Comparison of ENCODE assay signal across 8 cellular contexts in genomic region chr19:51986309-51987291, GRCh38. TPM values are rescaled to one million over a fixed set of nuclear protein-coding genes. Genes with fewer than 3 reads are reported as not detected.
DNase-seq lines count a peak whose midpoint lies in the region; ATAC-seq, FAIRE-seq and TF ChIP-seq lines count a peak whose summit lies in the region.

TSS of gene ZNF350 (minus strand) at chr19:51986840. CDS start at chr19:51974360, 12,480 bp downstream.

- peak within 1 kb of the TSS; percentile 74 for H2AFZ ChIP-seq in Karpas-422 (ENCODE audit: low read length)
- H2AFZ ChIP-seq in neuronal stem cell (ENCODE audit: low read length) = peak within 1 kb of the TSS; percentile 90

- H3K36me3 ChIP-seq in Karpas-422 (ENCODE audit: insufficient read depth, low read length) (no peaks in the 10 kb centered on the region), SJSA1 (peaks cover 3% of the 10 kb centered on the region; the same call in 1 of the 2 replicates), neuronal stem cell (replicated peaks in 1 of 2; ENCODE audit: control insufficient read depth in 2 of 2, insufficient read depth in 2 of 2, low read length in 2 of 2) (peaks cover 0 to 4% of the 10 kb centered on the region in 2 donors), subcutaneous abdominal adipose tissue (ENCODE audit: control insufficient read depth in 5 of 5, insufficient read depth in 5 of 5, low read length in 5 of 5) (peaks cover 0 to 9% (median 7%) of the 10 kb centered on the region in 5 donors)

- H4K91ac ChIP-seq in neuronal stem cell (ENCODE audit: low read depth, low read length, poor library complexity) = no peak within 1 kb of the TSS

- H3K4me3 Mint-ChIP-seq in Calu3 (ENCODE audit: low read depth, unreplicated experiment) = peak within 1 kb of the TSS; percentile 86
- peak within 1 kb of the TSS; percentile 85 for H3K4me3 Mint-ChIP-seq in activated naive CD4-positive, alpha-beta T cell treated with anti-CD3 and anti-CD28 coated beads for 36 hours

- H3K27ac ChIP-seq in Karpas-422 (ENCODE audit: low read length) (no peak within 1 kb of the TSS), SJSA1 (peak within 1 kb of the TSS; percentile 37), neuronal stem cell (replicated peaks; ENCODE audit: low read length) (no peak within 1 kb of the TSS), subcutaneous abdominal adipose tissue (ENCODE audit: low read depth, low read length) (peak within 1 kb of the TSS; percentile 57)

- H3K27me3 Mint-ChIP-seq in Calu3 (ENCODE audit: unreplicated experiment) = no peaks in the 10 kb centered on the region
- no peaks in the 10 kb centered on the region for H3K27me3 Mint-ChIP-seq in activated naive CD4-positive, alpha-beta T cell treated with anti-CD3 and anti-CD28 coated beads for 36 hours (ENCODE audit: low read depth)

- no peak within 1 kb of the TSS for H2BK15ac ChIP-seq in neuronal stem cell (ENCODE audit: low read length)

- no peak within 1 kb of the TSS for H3K18ac ChIP-seq in neuronal stem cell (ENCODE audit: low read length)

- H3K9me2 ChIP-seq in Karpas-422 (replicated peaks; ENCODE audit: insufficient read depth, low read length) = no peaks in the 10 kb centered on the region

- TSS peak; percentile 51 for BruUV-seq in Calu3 (replicated peaks; lab: Mats Ljungman, UMichigan)

- CTCF ChIA-PET in Calu3 (lab: Charles Lee) = no interaction called here
- CTCF ChIA-PET in activated naive CD4-positive, alpha-beta T cell treated with anti-CD3 and anti-CD28 coated beads for 36 hours (lab: Charles Lee) = interaction anchor here (0.6 kb wide), 1 partner anchor 178 kb away, joined by 3 read pairs; no protein-coding TSS in a partner anchor

- H3K79me1 ChIP-seq in neuronal stem cell (ENCODE audit: low read depth, low read length) = peaks cover 3% of the 10 kb centered on the region

- H2BK120ac ChIP-seq in neuronal stem cell (ENCODE audit: low read depth, low read length) = no peak within 1 kb of the TSS

- peaks cover 5% of the 10 kb centered on the region; the same call in 1 of the 2 replicates for H3K79me2 ChIP-seq in Karpas-422 (ENCODE audit: low read length)

- H3K36me3 Mint-ChIP-seq in Calu3 (ENCODE audit: insufficient read depth, unreplicated experiment) = peaks cover 17% of the 10 kb centered on the region
- H3K36me3 Mint-ChIP-seq in activated naive CD4-positive, alpha-beta T cell treated with anti-CD3 and anti-CD28 coated beads for 36 hours (ENCODE audit: low read depth) = peaks cover 48% of the 10 kb centered on the region

- H3K4me3 ChIP-seq in Karpas-422 (ENCODE audit: low read length) (peak within 1 kb of the TSS; percentile 67), SJSA1 (peak within 1 kb of the TSS; percentile 54), neuronal stem cell (ENCODE audit: low read length in 2 of 2) (peak within 1 kb of the TSS; percentile 86 to 93), subcutaneous abdominal adipose tissue (ENCODE audit: low read depth in 1 of 5, low read length in 5 of 5) (peak within 1 kb of the TSS; percentile 76 to 100 (median 99))

- no peaks in the 10 kb centered on the region for H3K4me1 ChIP-seq in Karpas-422 (ENCODE audit: low read length)
- no peaks in the 10 kb centered on the region for H3K4me1 ChIP-seq in SJSA1 (replicated peaks)
- peaks cover 0 to 3% of the 10 kb centered on the region in 2 donors for H3K4me1 ChIP-seq in neuronal stem cell (ENCODE audit: control insufficient read depth in 2 of 2, insufficient read depth in 1 of 2, low read depth in 1 of 2, low read length in 2 of 2)
- H3K4me1 ChIP-seq in subcutaneous abdominal adipose tissue (ENCODE audit: control insufficient read depth in 5 of 5, insufficient read depth in 5 of 5, low read length in 5 of 5) = peaks cover 0 to 18% (median 18%) of the 10 kb centered on the region in 5 donors

- H2BK5ac ChIP-seq in neuronal stem cell (ENCODE audit: low read length) = no peak within 1 kb of the TSS

- H4K20me1 ChIP-seq in Karpas-422 (ENCODE audit: insufficient read depth, low read depth, low read length) = no peaks in the 10 kb centered on the region

- peak; percentile 13 for FAIRE-seq in frontal cortex (lab: Jason Lieb, UNC)

- TF ChIP-seq CTCF in Calu3 (IDR thresholded peaks at IDR 0.05; ENCODE audit: unreplicated experiment) = no peak

- H3K9me3 ChIP-seq in Karpas-422 (ENCODE audit: low read length) (peaks cover 61% of the 10 kb centered on the region), SJSA1 (replicated peaks) (peaks cover 14% of the 10 kb centered on the region), neuronal stem cell (replicated peaks in 1 of 2; ENCODE audit: control insufficient read depth in 2 of 2, insufficient read depth in 1 of 2, low read depth in 1 of 2, low read length in 2 of 2) (peaks cover 6 to 43% of the 10 kb centered on the region in 2 donors), subcutaneous abdominal adipose tissue (ENCODE audit: control insufficient read depth in 5 of 5, low read length in 5 of 5) (peaks cover 3 to 67% (median 48%) of the 10 kb centered on the region in 5 donors)

- ATAC-seq in GM21529 (IDR thresholded peaks at IDR 0.05; ENCODE audit: unreplicated experiment) = peak; percentile 80

- H3K27me3 ChIP-seq in Karpas-422 (ENCODE audit: low read length) = no peaks in the 10 kb centered on the region
- no peaks in the 10 kb centered on the region for H3K27me3 ChIP-seq in SJSA1 (replicated peaks)
- no peaks in the 10 kb centered on the region for H3K27me3 ChIP-seq in neuronal stem cell (ENCODE audit: control insufficient read depth in 3 of 3, insufficient read depth in 3 of 3, low read depth in 1 of 3, low read length in 3 of 3)
- H3K27me3 ChIP-seq in subcutaneous abdominal adipose tissue (ENCODE audit: control insufficient read depth in 5 of 5, insufficient read depth in 4 of 5, low read length in 5 of 5) = no peaks in the 10 kb centered on the region

- no peaks in the 10 kb centered on the region for H3K4me1 Mint-ChIP-seq in Calu3 (ENCODE audit: low read depth, unreplicated experiment)
- peaks cover 9% of the 10 kb centered on the region for H3K4me1 Mint-ChIP-seq in activated naive CD4-positive, alpha-beta T cell treated with anti-CD3 and anti-CD28 coated beads for 36 hours (ENCODE audit: low read depth)

- peak within 1 kb of the TSS; percentile 57 for H3K9ac ChIP-seq in Karpas-422 (ENCODE audit: low read length)
- H3K9ac ChIP-seq in neuronal stem cell (ENCODE audit: low read depth, low read length, poor library complexity) = peak within 1 kb of the TSS; percentile 86
- peak within 1 kb of the TSS; percentile 88 to 100 (median 97) for H3K9ac ChIP-seq in subcutaneous abdominal adipose tissue (ENCODE audit: low read length in 5 of 5)

- H3K9me3 Mint-ChIP-seq in Calu3 (ENCODE audit: low read depth, unreplicated experiment) = peaks cover 29% of the 10 kb centered on the region
- H3K9me3 Mint-ChIP-seq in activated naive CD4-positive, alpha-beta T cell treated with anti-CD3 and anti-CD28 coated beads for 36 hours = peaks cover 45% of the 10 kb centered on the region

- H3K4ac ChIP-seq in neuronal stem cell (ENCODE audit: low read length) = no peak within 1 kb of the TSS

- no peak within 1 kb of the TSS for H3K23ac ChIP-seq in neuronal stem cell (ENCODE audit: low read depth, low read length, poor library complexity)

- H3K4me2 ChIP-seq in Karpas-422 (ENCODE audit: low read depth, low read length, poor library complexity, severe bottlenecking) (peak within 1 kb of the TSS; percentile 40), neuronal stem cell (ENCODE audit: insufficient read depth, low read length, poor library complexity, severe bottlenecking) (peak within 1 kb of the TSS; percentile 91)

- WGBS in neuronal stem cell (ENCODE audit: extremely low coverage in 2 of 2, insufficient read length in 2 of 2, insufficient replicate concordance in 1 of 2), 2 donors = no CpG with 5 or more reads among the region's 33 CpGs

- peak within 1 kb of the TSS; percentile 94 for H4K8ac ChIP-seq in neuronal stem cell (ENCODE audit: low read depth, low read length)

- intact Hi-C loops in Calu3 (cut with micrococcal nuclease; ENCODE audit: unreplicated experiment) = no loop called here
- intact Hi-C loops in activated naive CD4-positive, alpha-beta T cell treated with anti-CD3 and anti-CD28 coated beads for 36 hours (cut with micrococcal nuclease) = loop anchor here (1.0 kb wide), 6 partner anchors 22 to 185 kb away; partner anchors contain the start of genes ZNF613, ZNF614, ZNF615 and ZNF649

- H2AK5ac ChIP-seq in neuronal stem cell (ENCODE audit: low read depth, low read length) = peak within 1 kb of the TSS; percentile 5

- H3K14ac ChIP-seq in neuronal stem cell (ENCODE audit: low read length) = no peak within 1 kb of the TSS

- H2BK12ac ChIP-seq in neuronal stem cell (ENCODE audit: low read length) = no peak within 1 kb of the TSS

- DNase-seq in Calu3 (peak; percentile 88), Karpas-422 (peak; percentile 86), SJSA1 (ENCODE audit: low read depth in 1 of 2, low spot score in 2 of 2) (peak; percentile 67 to 83), frontal cortex (ENCODE audit: low spot score in 2 of 2) (peak; percentile 64 to 74), neuronal stem cell (ENCODE audit: low spot score) (peak; percentile 71)
- DNase-seq in activated naive CD4-positive, alpha-beta T cell treated with anti-CD3 and anti-CD28 coated beads for 36 hours = peak; percentile 96

- H3K27ac Mint-ChIP-seq in Calu3 (ENCODE audit: unreplicated experiment) = peak within 1 kb of the TSS; percentile 89
- peak within 1 kb of the TSS; percentile 76 for H3K27ac Mint-ChIP-seq in activated naive CD4-positive, alpha-beta T cell treated with anti-CD3 and anti-CD28 coated beads for 36 hours

RNA-seq across cellular contexts. Expression of gene ZNF350, which starts in this region (rescaled TPM):
- total RNA-seq in Calu3 (2022) (10.7 and 14.0 TPM in 2 replicates), frontal cortex (20.8 TPM)
- 3.3 and 12.7 TPM in 2 replicates for total RNA-seq in Karpas-422 (2014; rRNA removed; shearing (Covaris generic); ENCODE audit: low replicate concordance)
- total RNA-seq in SJSA1 (2014; rRNA removed; shearing (Covaris generic)) = 2.9 and 11.9 TPM in 2 replicates
- total RNA-seq in activated naive CD4-positive, alpha-beta T cell treated with anti-CD3 and anti-CD28 coated beads for 36 hours = 1 to 10 TPM; 6.6 to 6.7 TPM
- 3.6 TPM for polyA plus RNA-seq in neuronal stem cell (2013, experiment 1 of 2)
- 3.6 TPM for polyA plus RNA-seq in neuronal stem cell (2013, experiment 2 of 2)

Comparison
In these comparisons a context has a peak if more than half of its experiments do, and no peak if none do; other contexts are left out.
1. H3K27ac ChIP-seq: peak in SJSA1 (single experiment) and subcutaneous abdominal adipose tissue (single experiment); none in Karpas-422 (single experiment) and neuronal stem cell (single experiment).
2. Peak in every context shown above with its lines, with median percentiles within 50 percentile points of each other: DNase-seq, H3K4me3 ChIP-seq and H3K9ac ChIP-seq.